8 cellular contexts compared by ENCODE assay signal in genomic region chr11:86805873-86806310, GRCh38. TPM values are rescaled to one million over a fixed set of nuclear protein-coding genes. Genes with fewer than 3 reads are reported as not detected.
DNase-seq lines count a peak whose midpoint lies in the region; ATAC-seq lines count a peak whose summit lies in the region.

No MANE protein-coding gene starts in this region.

- no peak overlapping the region for H3K4me3 Mint-ChIP-seq in activated naive CD8-positive, alpha-beta T cell treated with anti-CD3 and anti-CD28 coated beads for 36 hours

- H3K27me3 Mint-ChIP-seq in activated naive CD8-positive, alpha-beta T cell treated with anti-CD3 and anti-CD28 coated beads for 36 hours, result peaks cover 75% of the 10 kb centered on the region

- peak; percentile 45 to 71 for ATAC-seq in activated CD4-positive, CD25-positive, alpha-beta regulatory T cell treated with anti-CD3 and anti-CD28 coated beads, Interleukin-2, amount 50 U/mL, for 24 hours
- ATAC-seq in HG03039 (IDR thresholded peaks at IDR 0.05; ENCODE audit: unreplicated experiment) (peak; percentile 83), HG03159 (IDR thresholded peaks at IDR 0.05; ENCODE audit: unreplicated experiment) (no peak)

- H3K9me3 Mint-ChIP-seq in activated naive CD8-positive, alpha-beta T cell treated with anti-CD3 and anti-CD28 coated beads for 36 hours, result peaks cover 3% of the 10 kb centered on the region

- peaks cover 8% of the 10 kb centered on the region for H3K36me3 Mint-ChIP-seq in activated naive CD8-positive, alpha-beta T cell treated with anti-CD3 and anti-CD28 coated beads for 36 hours

- DNase-seq in activated CD4-positive, CD25-positive, alpha-beta regulatory T cell (lab: John Stamatoyannopoulos, UW), result no peak
- DNase-seq in activated naive CD8-positive, alpha-beta T cell treated with anti-CD3 and anti-CD28 coated beads for 36 hours, result peak; percentile 51
- DNase-seq in stimulated activated CD4-positive, alpha-beta T cell treated with anti-CD3 and anti-CD28 coated beads, Interleukin-1b, Interleukin-23, amount 100 ng/mL, for 48 hours, result peak; percentile 65
- DNase-seq in OCI-M2 (lab: John Stamatoyannopoulos, UW; ENCODE audit: unreplicated experiment), result no peak
- no peak for DNase-seq in COLO829 (ENCODE audit: low spot score)

- peak overlapping the region; percentile 62 for H3K27ac Mint-ChIP-seq in activated naive CD8-positive, alpha-beta T cell treated with anti-CD3 and anti-CD28 coated beads for 36 hours

- H3K4me1 Mint-ChIP-seq in activated naive CD8-positive, alpha-beta T cell treated with anti-CD3 and anti-CD28 coated beads for 36 hours, result peaks cover 39% of the 10 kb centered on the region

RNA-seq across cellular contexts. Expression of gene PRSS23, which starts 5.5 kb away (rescaled TPM):
- 1 to 10 TPM; 3.7 to 4.0 TPM for total RNA-seq in activated naive CD8-positive, alpha-beta T cell treated with anti-CD3 and anti-CD28 coated beads for 36 hours

Comparison
In these comparisons a context has a peak if more than half of its experiments do, and no peak if none do; other contexts are left out.
1. DNase-seq: peak in activated naive CD8-positive, alpha-beta T cell treated with anti-CD3 and anti-CD28 coated beads for 36 hours (single experiment) and stimulated activated CD4-positive, alpha-beta T cell treated with anti-CD3 and anti-CD28 coated beads, Interleukin-1b, Interleukin-23, amount 100 ng/mL, for 48 hours (single experiment); none in activated CD4-positive, CD25-positive, alpha-beta regulatory T cell (0 of 4), OCI-M2 (single experiment) and COLO829 (single experiment).